ENCODE assay signal across 9 cellular contexts in the genomic region with DNA sequence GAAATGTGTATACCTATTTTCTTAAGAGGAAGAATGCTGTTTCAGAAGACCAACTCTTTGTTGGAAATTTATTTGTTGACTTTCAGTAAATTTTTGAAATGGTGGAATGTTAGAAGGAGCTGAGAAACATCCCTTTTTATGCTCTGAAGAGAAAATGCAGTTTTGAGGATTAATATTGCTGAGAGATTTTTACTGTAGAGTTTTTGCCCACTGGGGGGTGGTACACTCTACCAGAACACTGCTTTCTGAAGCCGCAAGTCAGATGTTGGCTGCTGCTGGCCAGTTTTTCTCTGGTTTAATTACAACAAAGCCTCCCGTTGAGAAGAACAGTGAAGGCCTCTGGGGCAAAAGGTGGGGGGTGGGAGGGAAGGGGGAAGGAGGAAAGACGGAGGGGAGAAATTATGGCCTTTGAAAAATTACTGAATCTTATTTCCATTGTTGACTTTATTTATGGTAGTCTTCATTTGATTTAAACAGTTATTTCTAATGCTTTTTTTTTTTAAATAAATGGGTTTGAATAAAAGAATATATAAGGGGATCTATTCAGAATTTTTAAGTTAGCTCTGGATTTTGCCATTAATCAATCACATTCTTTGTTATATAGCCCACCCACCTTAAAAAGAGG. TPM values are rescaled to one million over a fixed set of nuclear protein-coding genes. Genes with fewer than 3 reads are reported as not detected.
DNase-seq lines count a peak whose midpoint lies in the region; ATAC-seq, FAIRE-seq and TF ChIP-seq lines count a peak whose summit lies in the region.
"Had no signal": no experiment of that assay in that cellular context is flagged by ENCODE, and none has a peak within 500 bp of the region (broad histone marks: within the 10 kb centered on the region; RNA-seq: fewer than 3 reads in every experiment).

No MANE protein-coding gene starts in this region.

- TF ChIP-seq CTCF in testis (IDR thresholded peaks at IDR 0.05), result peak; percentile 22 to 48 (median 38)

- no peaks in the 10 kb centered on the region for H3K27me3 ChIP-seq in adipocyte (replicated peaks; ENCODE audit: control insufficient read depth, insufficient read depth, low read length)
- H3K27me3 ChIP-seq in testis, result no peaks in the 10 kb centered on the region

- H3K9ac ChIP-seq in adipocyte (ENCODE audit: low read length), result peak overlapping the region; percentile 5

- ATAC-seq in GM21367 (IDR thresholded peaks at IDR 0.05; ENCODE audit: unreplicated experiment), result no peak

- H3K27ac ChIP-seq in testis, result no peak overlapping the region

- 28 to 36% methylated on average over 3 of the region's 3 CpGs for WGBS in testis, 2 donors

- intact Hi-C loops in testis (cut with DNase I; ENCODE audit: low total_unique reads), result no loop called here

- no peak for TF ChIP-seq POLR2A in testis (IDR thresholded peaks at IDR 0.05)
- TF ChIP-seq POLR2A in H54 (IDR thresholded peaks at IDR 0.05; ENCODE audit: low read depth, low read length), result no peak

- H3K4me3 ChIP-seq in adipocyte (ENCODE audit: low read length) (peak overlapping the region; percentile 49), testis (no peak overlapping the region)

- FAIRE-seq in islet of Langerhans (lab: Jason Lieb, UNC) (peak; percentile 92), H54 (lab: Jason Lieb, UNC) (no peak)

- H3K36me3 ChIP-seq in adipocyte (ENCODE audit: control insufficient read depth, insufficient read depth, low read length, severe bottlenecking), result no peaks in the 10 kb centered on the region
- H3K36me3 ChIP-seq in testis (ENCODE audit: low read depth, missing control alignments), result no peaks in the 10 kb centered on the region

- H3K9me3 ChIP-seq in adipocyte (ENCODE audit: control insufficient read depth, low read length) (no peaks in the 10 kb centered on the region), testis (no peaks in the 10 kb centered on the region)

- DNase-seq in COR-L47 (lab: John Stamatoyannopoulos, UW) (peak; percentile 79), M059J (ENCODE audit: low read depth) (peak; percentile 5), adipocyte (ENCODE audit: low read depth) (peak; percentile 89), testis (peak; percentile 80), HuH-7 (ENCODE audit: low spot score) (no peak), H54 (ENCODE audit: insufficient read length, low spot score) (no peak)

- H3K4me1 ChIP-seq in adipocyte (ENCODE audit: control insufficient read depth, insufficient read depth, low read length), result peaks cover 21% of the 10 kb centered on the region
- H3K4me1 ChIP-seq in testis, result no peaks in the 10 kb centered on the region

RNA-seq across cellular contexts. Expression of a gene that starts 3.0 kb away (rescaled TPM):
- total RNA-seq in M059J (2014; rRNA removed; shearing (Covaris generic)), result 0.27 and 0.79 TPM in 2 replicates
- 10 to 100 TPM; 11.6 to 12.3 TPM for total RNA-seq in testis
- polyA plus RNA-seq in testis (ENCODE audit: insufficient read depth, low read depth, low replicate concordance), result 3.0 TPM
- total RNA-seq: mononuclear cell had no signal

Comparison
In these comparisons a context has a peak if more than half of its experiments do, and no peak if none do; other contexts are left out.
1. DNase-seq: peak in COR-L47 (single experiment), M059J (single experiment), adipocyte (single experiment) and testis (single experiment); none in HuH-7 (single experiment) and H54 (single experiment).